ENCODE assay signal across 1 cellular context in the genomic region with DNA sequence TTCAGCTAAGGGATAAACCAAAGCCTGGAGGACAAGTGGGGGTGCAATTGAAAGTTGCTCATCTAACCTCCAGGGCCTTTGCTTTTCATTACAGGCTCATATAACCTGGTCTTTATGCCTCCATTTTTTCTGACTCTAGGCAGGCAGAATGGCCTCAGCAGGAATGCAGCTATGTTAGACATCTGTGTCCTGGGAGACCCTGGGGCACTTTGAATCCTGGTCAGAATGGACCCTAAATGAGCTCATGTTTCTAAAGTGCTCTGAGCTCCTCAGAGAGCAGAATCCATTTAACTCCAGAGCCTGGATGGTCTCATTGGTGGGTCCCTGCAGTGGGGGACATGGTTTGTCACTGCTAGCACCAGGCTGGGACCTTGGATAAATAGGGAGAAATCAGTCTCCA.
TF ChIP-seq lines count a peak whose summit lies in the region.

No MANE protein-coding gene starts in this region.

TF ChIP-seq in GM23338, 12 proteins besides CTCF, POLR2A, EP300 and RAD21 (continued from another document):
- TF ChIP-seq, protein P1, sequence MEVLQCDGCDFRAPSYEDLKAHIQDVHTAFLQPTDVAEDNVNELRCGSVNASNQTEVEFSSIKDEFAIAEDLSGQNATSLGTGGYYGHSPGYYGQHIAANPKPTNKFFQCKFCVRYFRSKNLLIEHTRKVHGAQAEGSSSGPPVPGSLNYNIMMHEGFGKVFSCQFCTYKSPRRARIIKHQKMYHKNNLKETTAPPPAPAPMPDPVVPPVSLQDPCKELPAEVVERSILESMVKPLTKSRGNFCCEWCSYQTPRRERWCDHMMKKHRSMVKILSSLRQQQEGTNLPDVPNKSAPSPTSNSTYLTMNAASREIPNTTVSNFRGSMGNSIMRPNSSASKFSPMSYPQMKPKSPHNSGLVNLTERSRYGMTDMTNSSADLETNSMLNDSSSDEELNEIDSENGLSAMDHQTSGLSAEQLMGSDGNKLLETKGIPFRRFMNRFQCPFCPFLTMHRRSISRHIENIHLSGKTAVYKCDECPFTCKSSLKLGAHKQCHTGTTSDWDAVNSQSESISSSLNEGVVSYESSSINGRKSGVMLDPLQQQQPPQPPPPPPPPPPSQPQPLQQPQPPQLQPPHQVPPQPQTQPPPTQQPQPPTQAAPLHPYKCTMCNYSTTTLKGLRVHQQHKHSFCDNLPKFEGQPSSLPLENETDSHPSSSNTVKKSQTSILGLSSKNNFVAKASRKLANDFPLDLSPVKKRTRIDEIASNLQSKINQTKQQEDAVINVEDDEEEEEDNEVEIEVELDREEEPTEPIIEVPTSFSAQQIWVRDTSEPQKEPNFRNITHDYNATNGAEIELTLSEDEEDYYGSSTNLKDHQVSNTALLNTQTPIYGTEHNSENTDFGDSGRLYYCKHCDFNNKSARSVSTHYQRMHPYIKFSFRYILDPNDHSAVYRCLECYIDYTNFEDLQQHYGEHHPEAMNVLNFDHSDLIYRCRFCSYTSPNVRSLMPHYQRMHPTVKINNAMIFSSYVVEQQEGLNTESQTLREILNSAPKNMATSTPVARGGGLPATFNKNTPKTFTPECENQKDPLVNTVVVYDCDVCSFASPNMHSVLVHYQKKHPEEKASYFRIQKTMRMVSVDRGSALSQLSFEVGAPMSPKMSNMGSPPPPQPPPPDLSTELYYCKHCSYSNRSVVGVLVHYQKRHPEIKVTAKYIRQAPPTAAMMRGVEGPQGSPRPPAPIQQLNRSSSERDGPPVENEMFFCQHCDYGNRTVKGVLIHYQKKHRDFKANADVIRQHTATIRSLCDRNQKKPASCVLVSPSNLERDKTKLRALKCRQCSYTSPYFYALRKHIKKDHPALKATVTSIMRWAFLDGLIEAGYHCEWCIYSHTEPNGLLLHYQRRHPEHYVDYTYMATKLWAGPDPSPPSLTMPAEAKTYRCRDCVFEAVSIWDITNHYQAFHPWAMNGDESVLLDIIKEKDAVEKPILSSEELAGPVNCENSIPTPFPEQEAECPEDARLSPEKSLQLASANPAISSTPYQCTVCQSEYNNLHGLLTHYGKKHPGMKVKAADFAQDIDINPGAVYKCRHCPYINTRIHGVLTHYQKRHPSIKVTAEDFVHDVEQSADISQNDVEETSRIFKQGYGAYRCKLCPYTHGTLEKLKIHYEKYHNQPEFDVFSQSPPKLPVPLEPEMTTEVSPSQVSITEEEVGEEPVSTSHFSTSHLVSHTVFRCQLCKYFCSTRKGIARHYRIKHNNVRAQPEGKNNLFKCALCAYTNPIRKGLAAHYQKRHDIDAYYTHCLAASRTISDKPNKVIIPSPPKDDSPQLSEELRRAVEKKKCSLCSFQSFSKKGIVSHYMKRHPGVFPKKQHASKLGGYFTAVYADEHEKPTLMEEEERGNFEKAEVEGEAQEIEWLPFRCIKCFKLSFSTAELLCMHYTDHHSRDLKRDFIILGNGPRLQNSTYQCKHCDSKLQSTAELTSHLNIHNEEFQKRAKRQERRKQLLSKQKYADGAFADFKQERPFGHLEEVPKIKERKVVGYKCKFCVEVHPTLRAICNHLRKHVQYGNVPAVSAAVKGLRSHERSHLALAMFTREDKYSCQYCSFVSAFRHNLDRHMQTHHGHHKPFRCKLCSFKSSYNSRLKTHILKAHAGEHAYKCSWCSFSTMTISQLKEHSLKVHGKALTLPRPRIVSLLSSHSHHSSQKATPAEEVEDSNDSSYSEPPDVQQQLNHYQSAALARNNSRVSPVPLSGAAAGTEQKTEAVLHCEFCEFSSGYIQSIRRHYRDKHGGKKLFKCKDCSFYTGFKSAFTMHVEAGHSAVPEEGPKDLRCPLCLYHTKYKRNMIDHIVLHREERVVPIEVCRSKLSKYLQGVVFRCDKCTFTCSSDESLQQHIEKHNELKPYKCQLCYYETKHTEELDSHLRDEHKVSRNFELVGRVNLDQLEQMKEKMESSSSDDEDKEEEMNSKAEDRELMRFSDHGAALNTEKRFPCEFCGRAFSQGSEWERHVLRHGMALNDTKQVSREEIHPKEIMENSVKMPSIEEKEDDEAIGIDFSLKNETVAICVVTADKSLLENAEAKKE (CRISPR knock-in tag; IDR thresholded peaks at IDR 0.05), result no peak
- TF ChIP-seq JUNB (IDR thresholded peaks at IDR 0.05; ENCODE audit: unreplicated experiment), result no peak
- no peak for TF ChIP-seq CREB1 (CRISPR knock-in tag; IDR thresholded peaks at IDR 0.05; ENCODE audit: low read depth)
- no peak for TF ChIP-seq STAT1 (IDR thresholded peaks at IDR 0.05; ENCODE audit: unreplicated experiment)
- no peak for TF ChIP-seq NANOG (IDR thresholded peaks at IDR 0.05; ENCODE audit: borderline replicate concordance)
- TF ChIP-seq POLR2AphosphoS5 (IDR thresholded peaks at IDR 0.05; ENCODE audit: low read depth), result no peak
- no peak for TF ChIP-seq ZNF331 (CRISPR knock-in tag; IDR thresholded peaks at IDR 0.05; ENCODE audit: low read depth)
